8 cellular contexts compared by ENCODE assay signal in genomic region chr6:52491203-52492069, GRCh38.
DNase-seq lines count a peak whose midpoint lies in the region; ATAC-seq and TF ChIP-seq lines count a peak whose summit lies in the region.

No MANE protein-coding gene starts in this region.

- H3K27ac ChIP-seq in OCI-LY3 (ENCODE audit: low read length) (peak overlapping the region; percentile 60), spleen (peak overlapping the region; percentile 54 to 86 (median 76))

- peaks cover 14% of the 10 kb centered on the region for H3K27me3 ChIP-seq in OCI-LY3 (ENCODE audit: low read depth, low read length)
- no peaks in the 10 kb centered on the region for H3K27me3 ChIP-seq in spleen (replicated peaks in 1 of 7)

- peak overlapping the region; percentile 59 for H3K4me3 ChIP-seq in OCI-LY3 (ENCODE audit: low read length)
- peak overlapping the region in 2 of 8 donors; percentile 6 to 23 for H3K4me3 ChIP-seq in spleen

- TF ChIP-seq CTCF in OCI-LY3 (IDR thresholded peaks at IDR 0.05; ENCODE audit: low read depth, low read length) (no peak), spleen (IDR thresholded peaks at IDR 0.05 in 8 of 11, conservative IDR thresholded peaks at IDR 0.05 in 3 of 11) (no peak)

- TF ChIP-seq POLR2A in spleen (IDR thresholded peaks at IDR 0.05) = no peak

- DNase-seq in spleen = no peak
- DNase-seq in occipital lobe (lab: John Stamatoyannopoulos, UW) = no peak
- no peak for DNase-seq in activated CD4-positive, alpha-beta T cell treated with anti-CD3 and anti-CD28 coated beads for 1 hour
- no peak for DNase-seq in COLO829 (ENCODE audit: low spot score)
- no peak for DNase-seq in stimulated activated naive CD4-positive, alpha-beta T cell (lab: John Stamatoyannopoulos, UW)

- no peaks in the 10 kb centered on the region for H3K79me2 ChIP-seq in OCI-LY3 (ENCODE audit: low read length)

- H4K20me1 ChIP-seq in OCI-LY3 (ENCODE audit: insufficient read depth, low read length) = no peaks in the 10 kb centered on the region

- H3K36me3 ChIP-seq in OCI-LY3 (replicated peaks; ENCODE audit: low read depth, low read length) (peaks cover 22% of the 10 kb centered on the region), spleen (peaks cover 0 to 13% (median 0%) of the 10 kb centered on the region in 6 donors)

- H3K4me2 ChIP-seq in OCI-LY3 (ENCODE audit: low read length) = peak overlapping the region; percentile 69

- 60 to 72% (median 66%) methylated on average over 14 of the region's 14 CpGs for WGBS in spleen, 5 donors

- peaks cover 59% of the 10 kb centered on the region for H3K4me1 ChIP-seq in OCI-LY3 (ENCODE audit: low read length)
- H3K4me1 ChIP-seq in spleen = peaks cover 4 to 48% (median 14%) of the 10 kb centered on the region in 6 donors

- peak overlapping the region; percentile 17; the same call in 1 of the 2 replicates for H3K9ac ChIP-seq in OCI-LY3 (ENCODE audit: low read length)

- ATAC-seq in GM18907 (IDR thresholded peaks at IDR 0.05; ENCODE audit: unreplicated experiment) (peak; percentile 62), HG02759 (IDR thresholded peaks at IDR 0.05; ENCODE audit: unreplicated experiment) (peak; percentile 68)

- H3K9me3 ChIP-seq in OCI-LY3 (ENCODE audit: insufficient read depth, low read length) (no peaks in the 10 kb centered on the region), spleen (peaks cover 0 to 7% (median 4%) of the 10 kb centered on the region in 8 donors)

- H2AFZ ChIP-seq in OCI-LY3 (ENCODE audit: low read depth, low read length) = no peak overlapping the region

- intact Hi-C loops in spleen (cut with DNase I; ENCODE audit: low total_unique reads) = no loop called here
